Comparison of ENCODE assay signal across 1 cellular context in genomic region chr2:224023188-224023587, GRCh38.
TF ChIP-seq lines count a peak whose summit lies in the region.

No MANE protein-coding gene starts in this region.

TF ChIP-seq in IMR-90, 13 proteins besides CTCF, POLR2A, EP300 and RAD21 (continued from another document):
- TF ChIP-seq ELK1 (IDR thresholded peaks at IDR 0.05; ENCODE audit: borderline replicate concordance, low read depth, low read length) (no peak), RCOR1 (IDR thresholded peaks at IDR 0.05; ENCODE audit: insufficient replicate concordance, low read length) (no peak), BHLHE40 (IDR thresholded peaks at IDR 0.05; ENCODE audit: low read depth, low read length) (no peak), RFX5 (IDR thresholded peaks at IDR 0.05; ENCODE audit: low read depth, low read length) (no peak), MAZ (IDR thresholded peaks at IDR 0.05; ENCODE audit: borderline replicate concordance, low read depth, low read length) (no peak), MAFK (IDR thresholded peaks at IDR 0.05; ENCODE audit: low read depth, low read length) (no peak), SMC3 (IDR thresholded peaks at IDR 0.05; ENCODE audit: low read depth, low read length) (no peak), NFE2L2 (IDR thresholded peaks at IDR 0.05; ENCODE audit: low read depth, low read length) (no peak), CHD1 (IDR thresholded peaks at IDR 0.05; ENCODE audit: low read depth, low read length) (no peak)
